ENCODE assay signal across 12 cellular contexts in the genomic region with DNA sequence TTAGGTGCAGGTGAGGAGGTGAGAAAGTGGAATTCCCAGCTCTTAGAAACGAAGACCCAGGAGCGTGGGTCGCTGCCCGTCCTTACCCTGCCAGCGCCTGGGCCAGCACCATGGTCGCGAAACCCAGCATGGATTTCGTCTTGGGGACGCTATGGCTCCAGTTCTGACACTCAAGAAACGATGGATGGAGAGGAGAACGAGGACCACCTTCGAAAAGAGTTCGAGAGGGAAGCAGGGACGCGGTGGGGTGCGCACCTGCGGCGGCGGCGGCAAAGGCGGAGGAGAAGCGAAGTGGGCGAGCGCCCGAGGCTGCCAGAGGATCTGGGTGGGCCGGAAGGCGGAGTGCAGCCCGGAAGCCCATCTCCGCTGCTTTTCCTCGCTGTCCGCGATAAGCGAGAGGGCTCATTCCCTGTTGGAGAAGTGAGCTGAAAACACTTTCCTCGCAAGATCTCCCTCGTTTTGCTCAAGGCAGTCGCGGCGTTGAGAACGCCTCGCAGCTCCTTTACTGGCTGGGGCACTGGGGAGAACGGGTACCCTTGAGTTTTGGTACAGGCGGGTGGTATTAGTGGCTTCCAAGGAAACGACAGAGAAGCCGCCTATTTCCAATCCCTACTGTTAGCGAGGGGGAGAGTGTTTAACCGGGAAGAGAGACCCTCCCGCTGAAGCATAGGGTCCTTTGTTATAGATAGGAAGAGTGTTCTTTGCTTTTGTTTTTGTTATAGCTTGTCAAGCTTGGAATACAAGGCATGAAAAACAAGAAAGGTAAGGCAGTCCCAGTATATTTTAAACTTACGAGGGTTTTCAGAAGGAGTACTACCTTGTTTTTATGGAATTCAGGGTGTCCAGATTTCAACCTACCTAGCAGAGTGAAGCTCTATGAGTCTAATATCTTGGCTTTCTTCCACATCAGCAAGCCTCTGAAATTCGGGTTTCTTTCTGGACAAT.
DNase-seq lines count a peak whose midpoint lies in the region; ATAC-seq and TF ChIP-seq lines count a peak whose summit lies in the region.
"Had no signal": no experiment of that assay in that cellular context is flagged by ENCODE, and none has a peak within 500 bp of the region (broad histone marks: within the 10 kb centered on the region; RNA-seq: fewer than 3 reads in every experiment).

No MANE protein-coding gene starts in this region.

- H3K27me3 ChIP-seq in IMR-90 (ENCODE audit: control insufficient read depth, insufficient read depth, low read length), result peaks cover 45% of the 10 kb centered on the region
- H3K27me3 ChIP-seq in psoas muscle (ENCODE audit: insufficient read depth in 3 of 3, low read length in 2 of 3), result peaks cover 0 to 92% (median 18%) of the 10 kb centered on the region in 3 donors

- H2AK9ac ChIP-seq in IMR-90 (replicated peaks; ENCODE audit: low read depth, low read length, poor library complexity), result peak overlapping the region; percentile 5

- H3K27ac Mint-ChIP-seq in effector memory CD8-positive, alpha-beta T cell, result no peak overlapping the region
- no peak overlapping the region for H3K27ac Mint-ChIP-seq in nephron

- peaks cover 26% of the 10 kb centered on the region for H3K36me3 Mint-ChIP-seq in effector memory CD8-positive, alpha-beta T cell (ENCODE audit: insufficient read depth)
- no peaks in the 10 kb centered on the region for H3K36me3 Mint-ChIP-seq in nephron (ENCODE audit: low read depth)

- TF ChIP-seq CTCF in IMR-90 (conservative IDR thresholded peaks at IDR 0.05; ENCODE audit: low read depth, low read length) (no peak), nephron (IDR thresholded peaks at IDR 0.05; ENCODE audit: unreplicated experiment in 3 of 3) (no peak), psoas muscle (IDR thresholded peaks at IDR 0.05) (no peak)

- H4K20me1 ChIP-seq in IMR-90 (ENCODE audit: insufficient read depth, low read length), result no peaks in the 10 kb centered on the region

- H2AK5ac ChIP-seq in IMR-90 (ENCODE audit: low read depth, low read length), result no peak overlapping the region

- H3K36me3 ChIP-seq in IMR-90 (ENCODE audit: control insufficient read depth, insufficient read depth, low read length) (no peaks in the 10 kb centered on the region), psoas muscle (ENCODE audit: insufficient read depth in 1 of 2, low read depth in 1 of 2) (no peaks in the 10 kb centered on the region)

- CTCF ChIA-PET in IMR-90 (lab: Yijun Ruan, JAX), result no interaction called here

- TF ChIP-seq RAD21 in IMR-90 (IDR thresholded peaks at IDR 0.05; ENCODE audit: low read length), result no peak

- H3K18ac ChIP-seq in IMR-90 (ENCODE audit: low read depth, low read length), result no peak overlapping the region

- no peak overlapping the region for H3K14ac ChIP-seq in IMR-90 (replicated peaks; ENCODE audit: low read depth, low read length)

- peak overlapping the region; percentile 81 for H2AFZ ChIP-seq in IMR-90 (replicated peaks; ENCODE audit: low read length, poor library complexity)

- no peak overlapping the region for H3K27ac ChIP-seq in IMR-90 (ENCODE audit: insufficient read depth, low read length)
- no peak overlapping the region for H3K27ac ChIP-seq in psoas muscle

- in situ Hi-C loops in IMR-90 (cut with MboI; ENCODE audit: low sequenced_read_pairs), result no loop called here

- dilution Hi-C loops in IMR-90 (cut with HindIII; ENCODE audit: low sequenced_read_pairs, unreplicated experiment), result no loop called here

- peak overlapping the region; percentile 2 to 4 for H3K4me3 Mint-ChIP-seq in effector memory CD8-positive, alpha-beta T cell
- peak overlapping the region; percentile 67 to 79 (median 73) for H3K4me3 Mint-ChIP-seq in nephron

- H3K9me1 ChIP-seq in IMR-90 (ENCODE audit: insufficient read depth, low read length), result no peaks in the 10 kb centered on the region

- H3K4me2 ChIP-seq in IMR-90 (ENCODE audit: low read depth, low read length), result peak overlapping the region; percentile 53

- ATAC-seq in IMR-90 (ENCODE audit: low read depth) (no peak), psoas muscle (no peak)
- no peak for ATAC-seq in effector memory CD8-positive, alpha-beta T cell (replicated peaks)

- H3K4me1 Mint-ChIP-seq in effector memory CD8-positive, alpha-beta T cell (ENCODE audit: low read depth in 2 of 2), result peaks cover 4 to 14% of the 10 kb centered on the region in 2 donors
- peaks cover 14% of the 10 kb centered on the region for H3K4me1 Mint-ChIP-seq in nephron

- DNase-seq in ELF-1 (ENCODE audit: low read depth, low spot score) (peak; percentile 62), IMR-90 (no peak), occipital lobe (lab: John Stamatoyannopoulos, UW) (no peak), psoas muscle (no peak), epidermal melanocyte (ENCODE audit: insufficient read length, low spot score) (no peak), SKM-1 (lab: John Stamatoyannopoulos, UW; ENCODE audit: unreplicated experiment) (no peak)
- no peak for DNase-seq in effector memory CD8-positive, alpha-beta T cell
- DNase-seq: activated T-cell treated with anti-CD3 and anti-CD28 coated beads for 4 hours, DND-41, kidney glomerular epithelial cell, NCI-H774 had no signal

- H2BK5ac ChIP-seq in IMR-90 (ENCODE audit: low read depth, low read length, poor library complexity, severe bottlenecking), result no peak overlapping the region

- intact Hi-C loops in IMR-90 (cut with micrococcal nuclease) (no loop called here), psoas muscle (cut with DNase I) (no loop called here)

- no peak overlapping the region for H4K91ac ChIP-seq in IMR-90 (ENCODE audit: insufficient read depth, low read depth, low read length)

- H2BK20ac ChIP-seq in IMR-90 (ENCODE audit: low read depth, low read length), result no peak overlapping the region

- no peak overlapping the region for H3K23ac ChIP-seq in IMR-90 (ENCODE audit: low read depth, low read length)

- peaks cover 3 to 7% of the 10 kb centered on the region in 2 donors for H3K9me3 Mint-ChIP-seq in effector memory CD8-positive, alpha-beta T cell
- peaks cover 16% of the 10 kb centered on the region for H3K9me3 Mint-ChIP-seq in nephron

- H3K9me3 ChIP-seq in IMR-90 (ENCODE audit: control insufficient read depth, insufficient read depth, low read length) (no peaks in the 10 kb centered on the region), psoas muscle (no peaks in the 10 kb centered on the region)

- POLR2A ChIA-PET in IMR-90 (lab: Charles Lee; ENCODE audit: unreplicated experiment), result no interaction called here

- H3K56ac ChIP-seq in IMR-90 (ENCODE audit: extremely low read depth, insufficient read depth, low read length), result no peak overlapping the region

- BruUV-seq in IMR-90 (replicated peaks; lab: Mats Ljungman, UMichigan), result no TSS peak

- H2BK15ac ChIP-seq in IMR-90 (ENCODE audit: low read depth, low read length), result no peak overlapping the region

- H4K8ac ChIP-seq in IMR-90 (ENCODE audit: low read depth in 2 of 2, low read length in 2 of 2), result no peak overlapping the region

- no peak overlapping the region for H3K4ac ChIP-seq in IMR-90 (ENCODE audit: low read depth, low read length)

- no peaks in the 10 kb centered on the region for H3K79me1 ChIP-seq in IMR-90 (ENCODE audit: low read depth in 1 of 2, low read length in 2 of 2)

- no peak overlapping the region for H2BK120ac ChIP-seq in IMR-90 (ENCODE audit: low read depth, low read length)

- no peaks in the 10 kb centered on the region for H3K4me1 ChIP-seq in IMR-90 (ENCODE audit: control insufficient read depth, insufficient read depth, low read length)
- H3K4me1 ChIP-seq in psoas muscle, result no peaks in the 10 kb centered on the region

- H3K9ac ChIP-seq in IMR-90 (ENCODE audit: low read depth, low read length), result no peak overlapping the region

- H4K5ac ChIP-seq in IMR-90 (ENCODE audit: low read depth, low read length), result no peak overlapping the region

- peak overlapping the region; percentile 32; the same call in 1 of the 2 replicates for H3K4me3 ChIP-seq in IMR-90 (ENCODE audit: insufficient read depth, low read depth, low read length)
- H3K4me3 ChIP-seq in psoas muscle, result no peak overlapping the region

- peaks cover 98 to 100% of the 10 kb centered on the region in 2 donors for H3K27me3 Mint-ChIP-seq in effector memory CD8-positive, alpha-beta T cell
- H3K27me3 Mint-ChIP-seq in nephron (ENCODE audit: low read depth), result peaks cover 100% of the 10 kb centered on the region

- WGBS in IMR-90 (ENCODE audit: extremely low coverage in 2 of 2, insufficient read length in 1 of 2), 2 experiments, result 1% methylated on average over 15 of the region's 49 CpGs; no CpG with 5 or more reads in 1 of the 2 experiments
- WGBS in psoas muscle, 3 donors, result 3 to 5% (median 4%) methylated on average over 40 to 49 of the region's 49 CpGs

- TF ChIP-seq POLR2A in IMR-90 (IDR thresholded peaks at IDR 0.05; ENCODE audit: low read depth, low read length), result no peak

TF ChIP-seq in IMR-90, 13 proteins besides CTCF, POLR2A, EP300 and RAD21 (continues in another document):
- TF ChIP-seq BHLHE40 (IDR thresholded peaks at IDR 0.05; ENCODE audit: low read depth, low read length) (no peak), CHD1 (IDR thresholded peaks at IDR 0.05; ENCODE audit: low read depth, low read length) (no peak), NFE2L2 (IDR thresholded peaks at IDR 0.05; ENCODE audit: low read depth, low read length) (no peak), FOS (IDR thresholded peaks at IDR 0.05; ENCODE audit: low read depth, low read length) (no peak), RFX5 (IDR thresholded peaks at IDR 0.05; ENCODE audit: low read depth, low read length) (no peak), MAZ (IDR thresholded peaks at IDR 0.05; ENCODE audit: borderline replicate concordance, low read depth, low read length) (no peak), SMC3 (IDR thresholded peaks at IDR 0.05; ENCODE audit: low read depth, low read length) (no peak), MXI1 (IDR thresholded peaks at IDR 0.05; ENCODE audit: borderline replicate concordance, low read depth, low read length) (no peak), RCOR1 (IDR thresholded peaks at IDR 0.05; ENCODE audit: insufficient replicate concordance, low read length) (no peak), MAFK (IDR thresholded peaks at IDR 0.05; ENCODE audit: low read depth, low read length) (no peak)
- TF ChIP-seq, protein P1, sequence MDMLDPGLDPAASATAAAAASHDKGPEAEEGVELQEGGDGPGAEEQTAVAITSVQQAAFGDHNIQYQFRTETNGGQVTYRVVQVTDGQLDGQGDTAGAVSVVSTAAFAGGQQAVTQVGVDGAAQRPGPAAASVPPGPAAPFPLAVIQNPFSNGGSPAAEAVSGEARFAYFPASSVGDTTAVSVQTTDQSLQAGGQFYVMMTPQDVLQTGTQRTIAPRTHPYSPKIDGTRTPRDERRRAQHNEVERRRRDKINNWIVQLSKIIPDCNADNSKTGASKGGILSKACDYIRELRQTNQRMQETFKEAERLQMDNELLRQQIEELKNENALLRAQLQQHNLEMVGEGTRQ (IDR thresholded peaks at IDR 0.05; ENCODE audit: low read depth, low read length), result no peak
